In genomic region chr2:112054847-112055109, GRCh38 we compare ENCODE assay signal across 8 cellular contexts. TPM values are rescaled to one million over a fixed set of nuclear protein-coding genes. Genes with fewer than 3 reads are reported as not detected.
A peak's percentile ranks its signal among the peaks of the same experiment; 100 is the strongest.
DNase-seq lines count a peak whose midpoint lies in the region; ATAC-seq, FAIRE-seq and TF ChIP-seq lines count a peak whose summit lies in the region.
"Not testable (repeated sequence)": the region's sequence is repeated elsewhere in the genome, so short reads cannot be mapped to it uniquely, and the experiment has no call there.

No MANE protein-coding gene starts in this region.

- not testable (repeated sequence) for H3K36me3 Mint-ChIP-seq in T-helper 17 cell (ENCODE audit: low read depth); activated naive CD4-positive, alpha-beta T cell treated with anti-CD3 and anti-CD28 coated beads, Interleukin-2, amount 50 U/mL, for 24 hours
- peaks cover 13% of the 10 kb centered on the region for H3K36me3 Mint-ChIP-seq in type B pancreatic cell

- ATAC-seq in GM18511 (IDR thresholded peaks at IDR 0.05; ENCODE audit: unreplicated experiment) (peak; percentile 52), HG03354 (IDR thresholded peaks at IDR 0.05; ENCODE audit: poor library complexity, severe bottlenecking, unreplicated experiment) (peak; percentile 53), T-helper 17 cell (peak; percentile 78)
- ATAC-seq in HepG2: not testable (repeated sequence)

- H3K27ac ChIP-seq in duodenal mucosa (ENCODE audit: low read depth, low read length) (peak overlapping the region; percentile 93), rectal smooth muscle tissue (ENCODE audit: low read depth, low read length) (peak overlapping the region; percentile 96)
- H3K27ac ChIP-seq in HepG2 (ENCODE audit: extremely low read length, insufficient read depth, low read length): not testable (repeated sequence)

- H3K4me1 Mint-ChIP-seq in T-helper 17 cell (peaks cover 30% of the 10 kb centered on the region), type B pancreatic cell (ENCODE audit: unreplicated experiment) (peaks cover 37% of the 10 kb centered on the region)
- peaks cover 42% of the 10 kb centered on the region for H3K4me1 Mint-ChIP-seq in activated naive CD4-positive, alpha-beta T cell treated with anti-CD3 and anti-CD28 coated beads, Interleukin-2, amount 50 U/mL, for 24 hours

- TF ChIP-seq CTCF in HepG2 (CRISPR knock-in tag; IDR thresholded peaks at IDR 0.05); type B pancreatic cell (conservative IDR thresholded peaks at IDR 0.05): not testable (repeated sequence)

- not testable (repeated sequence) for H3K4me3 ChIP-seq in duodenal mucosa (ENCODE audit: low read depth in 1 of 2, low read length in 2 of 2); rectal smooth muscle tissue (ENCODE audit: low read length)
- peak overlapping the region in 1 of 3 experiments; percentile 84; a peak in 2 of 6 replicates for H3K4me3 ChIP-seq in HepG2 (replicated peaks in 1 of 3; ENCODE audit: insufficient read depth in 1 of 3, low read depth in 2 of 3, low read length in 3 of 3)

- not testable (repeated sequence) for FAIRE-seq in HepG2 (lab: Jason Lieb, UNC)

- TF ChIP-seq RAD21 in HepG2 (CRISPR knock-in tag; IDR thresholded peaks at IDR 0.05): not testable (repeated sequence)

- not testable (repeated sequence) for TF ChIP-seq EP300 in HepG2 (IDR thresholded peaks at IDR 0.05; ENCODE audit: low read depth in 2 of 2, low read length in 2 of 2); HepG2 (CRISPR knock-in tag; IDR thresholded peaks at IDR 0.05; ENCODE audit: borderline replicate concordance)

- not testable (repeated sequence) for H3K9me3 ChIP-seq in T-helper 17 cell (ENCODE audit: control insufficient read depth, low read length, poor library complexity, severe bottlenecking); duodenal mucosa (ENCODE audit: control insufficient read depth in 1 of 2, low read length in 2 of 2); HepG2 (ENCODE audit: low read length)

- peaks cover 19% of the 10 kb centered on the region for H3K79me2 ChIP-seq in HepG2 (ENCODE audit: insufficient read depth, low read length)

- CTCF ChIA-PET in HepG2 (lab: Yijun Ruan, JAX; ENCODE audit: low intra/inter-chr PET ratio, low total read pairs): not testable (repeated sequence)

- 3% methylated on average over 12 of the region's 27 CpGs for WGBS in HepG2 (ENCODE audit: low lambda C conversion rate)

- peak overlapping the region; percentile 90 for H3K4me3 Mint-ChIP-seq in T-helper 17 cell
- H3K4me3 Mint-ChIP-seq in activated naive CD4-positive, alpha-beta T cell treated with anti-CD3 and anti-CD28 coated beads, Interleukin-2, amount 50 U/mL, for 24 hours: peak overlapping the region; percentile 96
- peak overlapping the region; percentile 92 for H3K4me3 Mint-ChIP-seq in type B pancreatic cell

- H3K4me2 ChIP-seq in HepG2 (ENCODE audit: low read depth, low read length): not testable (repeated sequence)

- not testable (repeated sequence) for H3K27me3 Mint-ChIP-seq in T-helper 17 cell; activated naive CD4-positive, alpha-beta T cell treated with anti-CD3 and anti-CD28 coated beads, Interleukin-2, amount 50 U/mL, for 24 hours; type B pancreatic cell

- BruUV-seq in HepG2 (replicated peaks; lab: Mats Ljungman, UMichigan): not testable (repeated sequence)

- H2AFZ ChIP-seq in HepG2 (ENCODE audit: low read length): not testable (repeated sequence)

- H3K4me1 ChIP-seq in duodenal mucosa (ENCODE audit: control insufficient read depth in 1 of 2, insufficient read depth in 2 of 2, low read length in 2 of 2) (peaks cover 46 to 48% of the 10 kb centered on the region in 2 donors), HepG2 (ENCODE audit: insufficient read depth, low read length) (peaks cover 41% of the 10 kb centered on the region), rectal smooth muscle tissue (ENCODE audit: control insufficient read depth, insufficient read depth, low read length) (peaks cover 11% of the 10 kb centered on the region)

- H3K27me3 ChIP-seq in duodenal mucosa (ENCODE audit: control insufficient read depth in 1 of 2, insufficient read depth in 2 of 2, low read length in 2 of 2); HepG2 (ENCODE audit: control insufficient read depth in 1 of 2, insufficient read depth in 2 of 2, low read length in 2 of 2); rectal smooth muscle tissue (ENCODE audit: control insufficient read depth, insufficient read depth, low read length): not testable (repeated sequence)

- not testable (repeated sequence) for H4K20me1 ChIP-seq in HepG2 (ENCODE audit: insufficient read depth, low read length)

- not testable (repeated sequence) for DNase-seq in T-helper 17 cell; HepG2 (ENCODE audit: low spot score); type B pancreatic cell (ENCODE audit: extremely low spot score, unreplicated experiment)

- POLR2A ChIA-PET in HepG2 (lab: Yijun Ruan, JAX): interaction anchor here (0.6 to 4.0 kb wide), 19 partner anchors 8 to 934 kb away, joined by 3 to 29 read pairs (median 4); partner anchors contain the start of genes ANAPC1, BCL2L11, CHCHD5 and FBLN7

- TF ChIP-seq POLR2A in HepG2 (IDR thresholded peaks at IDR 0.05; ENCODE audit: insufficient read depth in 1 of 2, low read depth in 2 of 2, low read length in 2 of 2): not testable (repeated sequence)

- intact Hi-C loops in HepG2 (cut with micrococcal nuclease; ENCODE audit: unreplicated experiment): not testable (repeated sequence)

- not testable (repeated sequence) for H3K9ac ChIP-seq in duodenal mucosa (ENCODE audit: low read depth in 1 of 2, low read length in 2 of 2); HepG2 (ENCODE audit: insufficient read depth, low read depth, low read length); rectal smooth muscle tissue (ENCODE audit: low read length)

- H3K9me3 Mint-ChIP-seq in activated naive CD4-positive, alpha-beta T cell treated with anti-CD3 and anti-CD28 coated beads, Interleukin-2, amount 50 U/mL, for 24 hours; type B pancreatic cell: not testable (repeated sequence)

- H3K27ac Mint-ChIP-seq in T-helper 17 cell (peak overlapping the region; percentile 84), type B pancreatic cell (peak overlapping the region; percentile 97)
- not testable (repeated sequence) for H3K27ac Mint-ChIP-seq in activated naive CD4-positive, alpha-beta T cell treated with anti-CD3 and anti-CD28 coated beads, Interleukin-2, amount 50 U/mL, for 24 hours

- not testable (repeated sequence) for H3K36me3 ChIP-seq in duodenal mucosa (ENCODE audit: control insufficient read depth in 1 of 2, insufficient read depth in 2 of 2, low read length in 2 of 2); HepG2 (replicated peaks in 1 of 2; ENCODE audit: control insufficient read depth in 1 of 2, insufficient read depth in 2 of 2, low read length in 2 of 2); rectal smooth muscle tissue (ENCODE audit: control insufficient read depth, insufficient read depth, low read length)

- in situ Hi-C loops in HepG2 (cut with HindIII; ENCODE audit: extremely low pct_ligation_motif_present, low pct_unique_long_range_greater_than_20kb): loop anchor here (5.0 kb wide), 1 partner anchor 157 kb away; the partner anchor contains the start of gene MERTK

TF ChIP-seq in HepG2, 621 proteins besides CTCF, POLR2A, EP300 and RAD21 (continues in another document):
- not testable (repeated sequence) for TF ChIP-seq MAZ (IDR thresholded peaks at IDR 0.05; ENCODE audit: borderline replicate concordance, low read depth, low read length); SP1 (IDR thresholded peaks at IDR 0.05)
- TF ChIP-seq MAZ (CRISPR knock-in tag; IDR thresholded peaks at IDR 0.05; ENCODE audit: low read depth) (peak; percentile 75; the same call in 1 of the 2 replicates), SP4 (CRISPR knock-in tag; IDR thresholded peaks at IDR 0.05) (peak; percentile 89), HNRNPK (IDR thresholded peaks at IDR 0.05; ENCODE audit: low read depth, low read length, poor library complexity, severe bottlenecking) (peak; percentile 52), SP1 (CRISPR knock-in tag; IDR thresholded peaks at IDR 0.05) (peak; percentile 49)

RNA-seq across cellular contexts. Expression of gene TMEM87B, which starts 0.3 kb away (rescaled TPM):
- 10 to 100 TPM; 16.3 to 23.1 TPM for total RNA-seq in T-helper 17 cell
- 9.9 and 15.1 TPM in 2 replicates for total RNA-seq in HepG2 (2016; rRNA removed; fragmentation: Illumina TruSeq; extraction: Trizol)
- total RNA-seq in HepG2 (2016; cell fraction: cytosol; rRNA removed; fragmentation: Illumina TruSeq; extraction: Trizol; ENCODE audit: low read depth): 8.3 and 8.9 TPM in 2 replicates
- total RNA-seq in HepG2 (2016; cell fraction: insoluble cytoplasmic fraction; rRNA removed; fragmentation: Illumina TruSeq; extraction: Trizol): 9.2 and 15.1 TPM in 2 replicates
- 6.2 and 6.3 TPM in 2 replicates for total RNA-seq in HepG2 (2016; cell fraction: membrane; rRNA removed; fragmentation: Illumina TruSeq; extraction: Trizol)
- total RNA-seq in HepG2 (2016; cell fraction: nucleus; rRNA removed; fragmentation: Illumina TruSeq; extraction: Trizol): 24.1 and 32.0 TPM in 2 replicates
- 13.0 and 16.2 TPM in 2 replicates for polyA plus RNA-seq in HepG2 (2011; rRNA removed)
- 5.4 and 9.6 TPM in 2 replicates for polyA plus RNA-seq in HepG2 (2011; cell fraction: cytosol; rRNA removed)
- polyA plus RNA-seq in HepG2 (2011; cell fraction: nucleus; rRNA removed): 17.3 TPM in 2 replicates
- 16.5 and 25.6 TPM in 2 replicates for polyA plus RNA-seq in HepG2 (2012)
- polyA plus RNA-seq in HepG2 (2016; cell fraction: cytosol; fragmentation: Illumina TruSeq; extraction: Trizol; ENCODE audit: low read depth): 0.47 and 0.84 TPM in 2 replicates
- polyA plus RNA-seq in HepG2 (2016; cell fraction: insoluble cytoplasmic fraction; fragmentation: Illumina TruSeq; extraction: Trizol; ENCODE audit: low read depth): 7.1 and 8.1 TPM in 2 replicates
- polyA plus RNA-seq in HepG2 (2016; cell fraction: membrane; fragmentation: Illumina TruSeq; extraction: Trizol; ENCODE audit: low read depth): 1.6 and 2.5 TPM in 2 replicates
- 33.9 and 34.2 TPM in 2 replicates for polyA plus RNA-seq in HepG2 (2016; cell fraction: nucleus; fragmentation: Illumina TruSeq; extraction: Trizol; ENCODE audit: insufficient read depth, low read depth)
- polyA minus RNA-seq in HepG2 (2011; rRNA and poly(A)+ RNA removed; ENCODE audit: low replicate concordance): 2.3 and 9.3 TPM in 2 replicates
- polyA minus RNA-seq in HepG2 (2011; cell fraction: cytosol; rRNA and poly(A)+ RNA removed): 21.9 and 33.0 TPM in 2 replicates
- polyA minus RNA-seq in HepG2 (2011; cell fraction: nucleus; rRNA and poly(A)+ RNA removed): 24.2 and 24.7 TPM in 2 replicates
- total RNA-seq in type B pancreatic cell (ENCODE audit: low replicate concordance): 15.5 and 27.2 TPM in 2 replicates
